In the genomic region with DNA sequence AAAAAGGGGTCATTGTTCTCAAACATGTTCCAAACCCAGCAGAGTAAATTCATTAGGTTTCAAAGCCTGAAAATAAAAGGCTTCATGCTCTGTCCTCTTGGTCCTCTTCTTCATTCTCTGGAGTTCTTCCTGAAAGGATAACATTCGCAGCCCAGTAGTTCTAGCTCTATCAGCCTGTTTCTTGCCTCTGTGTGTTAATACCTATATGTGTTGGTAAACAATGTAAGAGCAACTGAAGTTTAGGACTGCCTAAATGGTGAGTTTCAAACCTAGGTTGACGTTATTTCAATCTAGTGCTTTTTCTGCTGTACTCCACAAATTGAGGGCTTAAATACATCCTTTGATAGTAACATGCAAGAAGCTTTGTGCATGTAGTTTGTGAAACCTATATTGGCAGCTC, we compare ENCODE assay signal across 14 cellular contexts. TPM values are rescaled to one million over a fixed set of nuclear protein-coding genes. Genes with fewer than 3 reads are reported as not detected.
DNase-seq lines count a peak whose midpoint lies in the region; ATAC-seq, FAIRE-seq and TF ChIP-seq lines count a peak whose summit lies in the region.
"Had no signal": no experiment of that assay in that cellular context is flagged by ENCODE, and none has a peak within 500 bp of the region (broad histone marks: within the 10 kb centered on the region; RNA-seq: fewer than 3 reads in every experiment).

No MANE protein-coding gene starts in this region.

- H3K4me3 ChIP-seq in DND-41 (ENCODE audit: low read depth in 1 of 2, low read length in 2 of 2) (no peak overlapping the region), small intestine (ENCODE audit: low read depth in 1 of 2, low read length in 2 of 2) (no peak overlapping the region)
- H3K4me3 ChIP-seq: HAP-1 had no signal

- peaks cover 11% of the 10 kb centered on the region; the same call in 1 of the 2 replicates for H4K20me1 ChIP-seq in DND-41 (ENCODE audit: insufficient read depth, low read length)

- H3K27ac ChIP-seq in DND-41 (ENCODE audit: low read length), result no peak overlapping the region
- H3K27ac ChIP-seq in epithelial cell of prostate, result peak overlapping the region; percentile 8
- H3K27ac ChIP-seq in small intestine (ENCODE audit: low read depth in 1 of 2, low read length in 1 of 2), result no peak overlapping the region

- peaks cover 97% of the 10 kb centered on the region for H3K79me2 ChIP-seq in DND-41 (ENCODE audit: insufficient read depth, low read length)

- 47 to 75% (median 63%) methylated on average over 2 of the region's 2 CpGs for WGBS in small intestine, 3 donors

- H3K27me3 ChIP-seq in DND-41 (ENCODE audit: insufficient read depth, low read length, poor library complexity), result no peaks in the 10 kb centered on the region
- H3K27me3 ChIP-seq in small intestine (ENCODE audit: control insufficient read depth in 2 of 2, insufficient read depth in 2 of 2, low read length in 2 of 2), result no peaks in the 10 kb centered on the region

- H2AFZ ChIP-seq in DND-41 (ENCODE audit: low read depth, low read length), result no peak overlapping the region

- ATAC-seq in DND-41 (ENCODE audit: insufficient read depth, low read depth), result no peak
- no peak for ATAC-seq in T-helper 17 cell
- peak; percentile 39 for ATAC-seq in sciatic nerve
- ATAC-seq in GM19023 (IDR thresholded peaks at IDR 0.05; ENCODE audit: unreplicated experiment), result no peak
- ATAC-seq in GM19463 (IDR thresholded peaks at IDR 0.05; ENCODE audit: unreplicated experiment), result no peak
- ATAC-seq in HG02678 (IDR thresholded peaks at IDR 0.05; ENCODE audit: unreplicated experiment), result no peak
- ATAC-seq: stimulated activated naive CD8-positive, alpha-beta T cell treated with anti-CD3 and anti-CD28 coated beads, Interleukin-15, Interleukin-2, amounts not matched to agents 100 U/mL and 50 U/mL, for 24 hours had no signal

- peaks cover 35% of the 10 kb centered on the region for H3K4me1 Mint-ChIP-seq in T-helper 17 cell

- H3K36me3 Mint-ChIP-seq in T-helper 17 cell (ENCODE audit: low read depth), result peaks cover 9% of the 10 kb centered on the region

- no peak for FAIRE-seq in small intestine (lab: Jason Lieb, UNC)

- no peak overlapping the region for H3K9ac ChIP-seq in DND-41 (ENCODE audit: low read depth, low read length)

- no peak overlapping the region for H3K4me3 Mint-ChIP-seq in T-helper 17 cell

- intact Hi-C loops in sciatic nerve (cut with DNase I), result no loop called here

- TF ChIP-seq CTCF in DND-41 (IDR thresholded peaks at IDR 0.05; ENCODE audit: borderline replicate concordance, extremely low read depth, low read length, poor library complexity, severe bottlenecking), result no peak

- H3K27ac Mint-ChIP-seq in T-helper 17 cell, result peak overlapping the region; percentile 14

- DNase-seq in DND-41, result no peak
- no peak for DNase-seq in T-helper 17 cell
- no peak for DNase-seq in epithelial cell of prostate (ENCODE audit: low read depth, low spot score)
- no peak for DNase-seq in sciatic nerve (ENCODE audit: low spot score)
- DNase-seq in small intestine, result no peak
- DNase-seq: activated CD8-positive, alpha-beta memory T cell treated with anti-CD3 and anti-CD28 coated beads, Interleukin-2, amount 50 U/mL, for 48 hours; midbrain; NCI-H524; stimulated activated CD4-positive, alpha-beta T cell treated with anti-CD3 and anti-CD28 coated beads, Interleukin-4, amount 100 ng/mL, for 4 hours; stimulated activated naive CD8-positive, alpha-beta T cell treated with anti-CD3 and anti-CD28 coated beads, Interleukin-15, Interleukin-2, amounts not matched to agents 100 U/mL and 50 U/mL, for 24 hours had no signal

- H3K36me3 ChIP-seq in DND-41 (ENCODE audit: insufficient read depth, low read length), result peaks cover 72% of the 10 kb centered on the region
- H3K36me3 ChIP-seq in small intestine (ENCODE audit: control insufficient read depth in 2 of 2, insufficient read depth in 2 of 2, low read length in 2 of 2), result peaks cover 3 to 7% of the 10 kb centered on the region in 2 donors

- H3K27me3 Mint-ChIP-seq in T-helper 17 cell, result no peaks in the 10 kb centered on the region

- peak overlapping the region; percentile 41; the same call in 1 of the 2 replicates for H3K4me2 ChIP-seq in DND-41 (ENCODE audit: insufficient read depth, low read length)

- H3K9me3 ChIP-seq in DND-41 (ENCODE audit: insufficient read depth, low read length, severe bottlenecking) (no peaks in the 10 kb centered on the region), T-helper 17 cell (ENCODE audit: control insufficient read depth, low read length, poor library complexity, severe bottlenecking) (no peaks in the 10 kb centered on the region), small intestine (ENCODE audit: control insufficient read depth, low read depth) (no peaks in the 10 kb centered on the region)
- H3K9me3 ChIP-seq: HAP-1 had no signal

- H3K4me1 ChIP-seq in DND-41 (ENCODE audit: insufficient read depth, low read length), result peaks cover 37% of the 10 kb centered on the region
- no peaks in the 10 kb centered on the region for H3K4me1 ChIP-seq in small intestine (ENCODE audit: control insufficient read depth in 2 of 2, insufficient read depth in 1 of 2, low read depth in 1 of 2, low read length in 1 of 2)

RNA-seq across cellular contexts. Expression of gene AASDHPPT, which starts 9.4 kb away (rescaled TPM):
- total RNA-seq in T-helper 17 cell (10 to 100 TPM; 18.9 to 19.1 TPM), sciatic nerve (28.0 TPM)
- 10 to 100 TPM in 2 of 3 donors, 1 to 10 TPM in 1; 9.8 to 12.5 (median 10.5) TPM for polyA plus RNA-seq in small intestine

RNA-seq across cellular contexts. Expression of gene KBTBD3, which starts 9.7 kb away (rescaled TPM):
- total RNA-seq in T-helper 17 cell (1 to 10 TPM; 4.8 to 5.7 TPM), sciatic nerve (16.0 TPM)
- 1 to 10 TPM; 2.9 to 3.8 (median 3.6) TPM for polyA plus RNA-seq in small intestine
